In the genomic region with DNA sequence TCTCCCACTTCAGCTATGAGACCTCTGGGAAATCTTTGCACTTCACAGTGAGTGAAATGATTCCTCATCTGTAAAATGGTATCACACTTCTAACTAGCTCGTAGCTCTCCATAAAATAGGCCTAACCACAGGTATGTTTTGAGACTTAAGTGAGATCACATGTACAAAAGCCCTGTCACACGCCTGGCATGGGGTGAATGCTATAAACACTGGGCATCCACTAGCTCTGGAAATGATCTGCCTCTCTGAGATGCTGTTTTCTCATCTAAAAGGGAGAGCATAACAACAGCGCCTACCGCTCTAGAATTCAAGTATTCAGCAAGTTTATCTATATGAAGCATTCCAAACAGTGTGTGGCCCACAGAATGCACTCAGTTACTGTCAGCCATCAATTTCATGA, we compare ENCODE assay signal across 10 cellular contexts. TPM values are rescaled to one million over a fixed set of nuclear protein-coding genes. Genes with fewer than 3 reads are reported as not detected.
DNase-seq lines count a peak whose midpoint lies in the region; ATAC-seq and TF ChIP-seq lines count a peak whose summit lies in the region.
"Had no signal": no experiment of that assay in that cellular context is flagged by ENCODE, and none has a peak within 500 bp of the region (broad histone marks: within the 10 kb centered on the region; RNA-seq: fewer than 3 reads in every experiment).

No MANE protein-coding gene starts in this region.

- H3K27ac ChIP-seq in skeletal muscle tissue (ENCODE audit: low read depth, low read length) (peak overlapping the region; percentile 92), brain microvascular endothelial cell (no peak overlapping the region)

- no peaks in the 10 kb centered on the region for H3K27me3 Mint-ChIP-seq in T-helper 1 cell treated with Interleukin-12 subunit alpha and Interleukin-12 subunit beta and Interleukin-4 antibody, amounts not matched to agents 30 μg/mL and 1 μg/mL, for 36 hours (ENCODE audit: low read depth)

- H3K9me3 Mint-ChIP-seq in T-helper 1 cell treated with Interleukin-12 subunit alpha and Interleukin-12 subunit beta and Interleukin-4 antibody, amounts not matched to agents 30 μg/mL and 1 μg/mL, for 36 hours: no peaks in the 10 kb centered on the region

- peak overlapping the region; percentile 83 to 96 (median 90) for H3K9ac ChIP-seq in skeletal muscle tissue (ENCODE audit: low read depth in 1 of 3, low read length in 3 of 3)

- DNase-seq in T-helper 1 cell (no peak), SK-MEL-5 (ENCODE audit: low read depth, low spot score) (peak; percentile 38), fibroblast of mammary gland (ENCODE audit: low read depth) (peak; percentile 20), brain microvascular endothelial cell (no peak), NCI-H748 (lab: John Stamatoyannopoulos, UW; ENCODE audit: unreplicated experiment) (no peak)
- DNase-seq: activated effector memory CD4-positive, alpha-beta T cell treated with anti-CD3 and anti-CD28 coated beads, Interleukin-2, amount 50 U/mL, for 16 hours had no signal

- H3K36me3 Mint-ChIP-seq in T-helper 1 cell treated with Interleukin-12 subunit alpha and Interleukin-12 subunit beta and Interleukin-4 antibody, amounts not matched to agents 30 μg/mL and 1 μg/mL, for 36 hours (ENCODE audit: low read depth): peaks cover 7% of the 10 kb centered on the region

- peak overlapping the region; percentile 35 for H3K4me3 Mint-ChIP-seq in T-helper 1 cell treated with Interleukin-12 subunit alpha and Interleukin-12 subunit beta and Interleukin-4 antibody, amounts not matched to agents 30 μg/mL and 1 μg/mL, for 36 hours

- H3K4me1 ChIP-seq in skeletal muscle tissue (ENCODE audit: control insufficient read depth in 3 of 3, insufficient read depth in 3 of 3, low read length in 3 of 3): peaks cover 65 to 73% (median 70%) of the 10 kb centered on the region in 3 donors

- H3K4me1 Mint-ChIP-seq in T-helper 1 cell treated with Interleukin-12 subunit alpha and Interleukin-12 subunit beta and Interleukin-4 antibody, amounts not matched to agents 30 μg/mL and 1 μg/mL, for 36 hours (ENCODE audit: low read depth): peaks cover 42% of the 10 kb centered on the region

- ATAC-seq in HG03432 (IDR thresholded peaks at IDR 0.05; ENCODE audit: unreplicated experiment): no peak
- ATAC-seq: gastroesophageal sphincter had no signal

- H3K27me3 ChIP-seq in skeletal muscle tissue (ENCODE audit: control insufficient read depth in 3 of 3, insufficient read depth in 3 of 3, low read length in 3 of 3) (no peaks in the 10 kb centered on the region), brain microvascular endothelial cell (replicated peaks) (no peaks in the 10 kb centered on the region)
- H3K27me3 ChIP-seq: gastroesophageal sphincter had no signal

- no peaks in the 10 kb centered on the region for H3K9me3 ChIP-seq in skeletal muscle tissue (ENCODE audit: control insufficient read depth in 3 of 3, low read length in 3 of 3)
- H3K9me3 ChIP-seq: gastroesophageal sphincter had no signal

- TF ChIP-seq CTCF in fibroblast of mammary gland (conservative IDR thresholded peaks at IDR 0.05; ENCODE audit: control insufficient read depth, insufficient read depth, low read depth, low read length) (no peak), brain microvascular endothelial cell (IDR thresholded peaks at IDR 0.05; ENCODE audit: low read depth, low read length, missing control alignments) (no peak)

- in situ Hi-C loops in SK-MEL-5 (cut with HindIII; ENCODE audit: low pct_unique_long_range_greater_than_20kb, low sequenced_read_pairs): no loop called here
- in situ Hi-C loops in brain microvascular endothelial cell (cut with HindIII; ENCODE audit: low pct_ligation_motif_present, low sequenced_read_pairs): no loop called here

- H3K27ac Mint-ChIP-seq in T-helper 1 cell treated with Interleukin-12 subunit alpha and Interleukin-12 subunit beta and Interleukin-4 antibody, amounts not matched to agents 30 μg/mL and 1 μg/mL, for 36 hours: peak overlapping the region; percentile 73

- H3K4me3 ChIP-seq in fibroblast of mammary gland (ENCODE audit: control insufficient read depth, low read depth, low read length): no peak overlapping the region
- H3K4me3 ChIP-seq in skeletal muscle tissue (ENCODE audit: low read length in 3 of 3): peak overlapping the region in 2 of 3 donors; percentile 86 to 90
- H3K4me3 ChIP-seq in brain microvascular endothelial cell (ENCODE audit: low read depth, low read length): no peak overlapping the region

- peaks cover 0 to 3% (median 3%) of the 10 kb centered on the region in 3 donors for H3K36me3 ChIP-seq in skeletal muscle tissue (ENCODE audit: control insufficient read depth in 3 of 3, insufficient read depth in 3 of 3, low read length in 3 of 3)
- H3K36me3 ChIP-seq in brain microvascular endothelial cell (replicated peaks): no peaks in the 10 kb centered on the region

RNA-seq across cellular contexts. Expression of a gene that starts 2.2 kb away (rescaled TPM):
- total RNA-seq in SK-MEL-5 (2014; rRNA removed; shearing (Covaris generic)): 53.8 and 68.6 TPM in 2 replicates
- polyA plus RNA-seq in SK-MEL-5 (2015; cell fraction: cytosol; rRNA removed): 76.2 and 101 TPM in 2 replicates
- polyA plus RNA-seq in SK-MEL-5 (2015; cell fraction: nucleus; rRNA removed): 284 and 336 TPM in 2 replicates
- 91.3 TPM for total RNA-seq in skeletal muscle tissue

RNA-seq across cellular contexts. Expression of a gene that starts 56.4 kb away (rescaled TPM):
- 0.08 TPM in 1 of 2 replicates, not detected in the other for total RNA-seq in SK-MEL-5 (2014; rRNA removed; shearing (Covaris generic))
- 0.06 TPM in 1 of 2 replicates, not detected in the other for polyA plus RNA-seq in SK-MEL-5 (2015; cell fraction: cytosol; rRNA removed)
- 0.47 TPM in 1 of 2 replicates, not detected in the other for polyA plus RNA-seq in SK-MEL-5 (2015; cell fraction: nucleus; rRNA removed)
- total RNA-seq in skeletal muscle tissue: not detected

Comparison
In these comparisons a context has a peak if more than half of its experiments do, and no peak if none do; other contexts are left out.
1. DNase-seq: peak in SK-MEL-5 (single experiment) and fibroblast of mammary gland (single experiment); none in T-helper 1 cell (0 of 5), brain microvascular endothelial cell (single experiment) and NCI-H748 (single experiment).
2. H3K4me3 ChIP-seq: peak in skeletal muscle tissue (2 of 3); none in fibroblast of mammary gland (single experiment) and brain microvascular endothelial cell (single experiment).